Comparison of ENCODE assay signal across 24 cellular contexts in genomic region chr7:25579688-25580075, GRCh38.
"Had no signal": no experiment of that assay in that cellular context is flagged by ENCODE, and none has a peak within 500 bp of the region (broad histone marks: within the 10 kb centered on the region; RNA-seq: fewer than 3 reads in every experiment).

No MANE protein-coding gene starts in this region.

- FAIRE-seq: endometrium had no signal

- H3K27ac ChIP-seq: breast epithelium, heart right ventricle, left ventricle myocardium inferior, pancreas, psoas muscle, right atrium auricular region, tibial artery, uterus had no signal

- H3K9me3 ChIP-seq: breast epithelium, heart right ventricle, left ventricle myocardium inferior, pancreas, psoas muscle, right atrium auricular region, tibial artery, uterus had no signal

- ATAC-seq: activated T-cell treated with anti-CD3 and anti-CD28 coated beads, Interleukin-2, amount 50 U/mL, for 4 hours; heart right ventricle; pancreas; psoas muscle; stimulated activated naive CD8-positive, alpha-beta T cell treated with anti-CD3 and anti-CD28 coated beads, Interleukin-15, Interleukin-2, amounts not matched to agents 100 U/mL and 50 U/mL, for 24 hours had no signal

- H3K27me3 ChIP-seq: breast epithelium, pancreas, right atrium auricular region, tibial artery, uterus had no signal

- DNase-seq: activated CD4-positive, alpha-beta T cell treated with anti-CD3 and anti-CD28 coated beads for 4 hours; activated CD4-positive, alpha-beta T cell treated with anti-CD3 and anti-CD28 coated beads, Interleukin-2, amount 50 U/mL, for 48 hours; activated CD4-positive, CD25-positive, alpha-beta regulatory T cell; activated CD8-positive, alpha-beta memory T cell treated with anti-CD3 and anti-CD28 coated beads, Interleukin-2, amount 50 U/mL, for 48 hours; activated naive CD4-positive, alpha-beta T cell; activated naive CD8-positive, alpha-beta T cell treated with anti-CD3 and anti-CD28 coated beads for 36 hours; activated T-cell treated with anti-CD3 and anti-CD28 coated beads, Interleukin-2, amount 50 U/mL, for 4 hours; cortex of kidney; foreskin fibroblast; heart right ventricle; immature natural killer cell; left ventricle myocardium inferior; nephron progenitor cell; pancreas; psoas muscle; stimulated activated CD4-positive, alpha-beta T cell treated with anti-CD3 and anti-CD28 coated beads, Interleukin-4, amount 100 ng/mL, for 24 hours; stimulated activated naive CD8-positive, alpha-beta T cell treated with anti-CD3 and anti-CD28 coated beads, Interleukin-15, Interleukin-2, amounts not matched to agents 100 U/mL and 50 U/mL, for 24 hours; substantia nigra; T-helper 9 cell; tibial artery; uterus had no signal

- H3K4me1 ChIP-seq: breast epithelium, heart right ventricle, pancreas, right atrium auricular region, tibial artery, uterus had no signal

- H3K4me3 ChIP-seq: breast epithelium, heart right ventricle, left ventricle myocardium inferior, pancreas, psoas muscle, right atrium auricular region, tibial artery, uterus had no signal

- H3K36me3 ChIP-seq: breast epithelium, heart right ventricle, left ventricle myocardium inferior, pancreas, right atrium auricular region, tibial artery, uterus had no signal
